In genomic region chr14:68962681-68963080, GRCh38 we compare ENCODE assay signal across 15 cellular contexts. TPM values are rescaled to one million over a fixed set of nuclear protein-coding genes. Genes with fewer than 3 reads are reported as not detected.
DNase-seq lines count a peak whose midpoint lies in the region; ATAC-seq, FAIRE-seq and TF ChIP-seq lines count a peak whose summit lies in the region.
"Had no signal": no experiment of that assay in that cellular context is flagged by ENCODE, and none has a peak within 500 bp of the region (broad histone marks: within the 10 kb centered on the region; RNA-seq: fewer than 3 reads in every experiment).

No MANE protein-coding gene starts in this region.

- H3K27me3 ChIP-seq in AG04450 (ENCODE audit: control insufficient read depth, insufficient read depth, low read length), result no peaks in the 10 kb centered on the region
- H3K27me3 ChIP-seq in bronchial epithelial cell (ENCODE audit: control insufficient read depth, insufficient read depth, low read length), result no peaks in the 10 kb centered on the region
- H3K27me3 ChIP-seq: ovary had no signal

- ATAC-seq in HG02678 (IDR thresholded peaks at IDR 0.05; ENCODE audit: unreplicated experiment), result no peak
- ATAC-seq in GM19397 (IDR thresholded peaks at IDR 0.05; ENCODE audit: unreplicated experiment), result no peak
- ATAC-seq: HepG2 had no signal

- FAIRE-seq in bronchial epithelial cell (lab: Jason Lieb, UNC), result peak; percentile 55
- FAIRE-seq: HepG2 had no signal

- no peak overlapping the region for H3K4me3 Mint-ChIP-seq in neural crest cell

- H3K36me3 Mint-ChIP-seq in neural crest cell (ENCODE audit: low read depth), result no peaks in the 10 kb centered on the region

- H3K27ac ChIP-seq in AG04450 (ENCODE audit: low read depth, low read length), result peak overlapping the region; percentile 68
- H3K27ac ChIP-seq: ovary, SK-N-MC had no signal

- intact Hi-C loops in cardiac septum (cut with DNase I), result no loop called here

- DNase-seq in AG04450 (ENCODE audit: low read depth, low spot score) (no peak), NCI-H82 (lab: John Stamatoyannopoulos, UW) (peak; percentile 72), bronchial epithelial cell (ENCODE audit: low read depth) (no peak), neural crest cell (ENCODE audit: low read depth, low spot score) (no peak), cardiac septum (ENCODE audit: low spot score) (no peak), kidney glomerular epithelial cell (lab: John Stamatoyannopoulos, UW) (no peak)
- DNase-seq: DMS153; NCI-H1048; stimulated activated CD4-positive, alpha-beta T cell treated with anti-CD3 and anti-CD28 coated beads, Interleukin-12 subunit alpha, Interleukin-12 subunit beta, amount 100 ng/mL, for 4 hours had no signal

- no peaks in the 10 kb centered on the region for H3K9me3 ChIP-seq in AG04450 (ENCODE audit: control insufficient read depth, insufficient read depth, low read length)
- H3K9me3 ChIP-seq: ovary had no signal

- CTCF ChIA-PET in AG04450 (lab: Charles Lee), result no interaction called here

- peaks cover 12% of the 10 kb centered on the region for H3K36me3 ChIP-seq in bronchial epithelial cell (ENCODE audit: control insufficient read depth, insufficient read depth, low read length)
- H3K36me3 ChIP-seq: ovary had no signal

- H3K27ac Mint-ChIP-seq in neural crest cell (ENCODE audit: unreplicated experiment), result peak overlapping the region; percentile 44

- no peaks in the 10 kb centered on the region for H3K9me3 Mint-ChIP-seq in neural crest cell

- POLR2A ChIA-PET in AG04450 (lab: Yijun Ruan, JAX), result interaction anchor here (1.2 kb wide), 2 partner anchors 10 to 15 kb away, joined by 4 to 5 read pairs; no protein-coding TSS in a partner anchor

- no peak for TF ChIP-seq CTCF in AG04450 (IDR thresholded peaks at IDR 0.05; ENCODE audit: low read depth, low read length)
- no peak for TF ChIP-seq CTCF in bronchial epithelial cell (IDR thresholded peaks at IDR 0.05; ENCODE audit: insufficient read depth, low read length, severe bottlenecking)
- TF ChIP-seq CTCF in neural crest cell (conservative IDR thresholded peaks at IDR 0.05), result no peak

- H3K4me1 Mint-ChIP-seq in neural crest cell, result peaks cover 27% of the 10 kb centered on the region

- H3K4me3 ChIP-seq in AG04450 (ENCODE audit: low read depth, low read length) (no peak overlapping the region), bronchial epithelial cell (ENCODE audit: low read depth, low read length) (no peak overlapping the region)
- H3K4me3 ChIP-seq: lung, ovary, SK-N-MC had no signal

- H3K27me3 Mint-ChIP-seq in neural crest cell (ENCODE audit: low read depth), result no peaks in the 10 kb centered on the region

RNA-seq across cellular contexts. Expression of gene ACTN1, which starts 16.4 kb away (rescaled TPM):
- 641 and 751 TPM in 2 replicates for polyA plus RNA-seq in AG04450 (2011; rRNA removed)
- 1,243 and 1,580 TPM in 2 replicates for polyA minus RNA-seq in AG04450 (2011; rRNA and poly(A)+ RNA removed)
- total RNA-seq in bronchial epithelial cell (118 and 165 TPM in 2 replicates), neural crest cell (73.9 and 77.1 TPM in 2 replicates), cardiac septum (346 TPM)
